ENCODE assay signal across 1 cellular context in the genomic region with DNA sequence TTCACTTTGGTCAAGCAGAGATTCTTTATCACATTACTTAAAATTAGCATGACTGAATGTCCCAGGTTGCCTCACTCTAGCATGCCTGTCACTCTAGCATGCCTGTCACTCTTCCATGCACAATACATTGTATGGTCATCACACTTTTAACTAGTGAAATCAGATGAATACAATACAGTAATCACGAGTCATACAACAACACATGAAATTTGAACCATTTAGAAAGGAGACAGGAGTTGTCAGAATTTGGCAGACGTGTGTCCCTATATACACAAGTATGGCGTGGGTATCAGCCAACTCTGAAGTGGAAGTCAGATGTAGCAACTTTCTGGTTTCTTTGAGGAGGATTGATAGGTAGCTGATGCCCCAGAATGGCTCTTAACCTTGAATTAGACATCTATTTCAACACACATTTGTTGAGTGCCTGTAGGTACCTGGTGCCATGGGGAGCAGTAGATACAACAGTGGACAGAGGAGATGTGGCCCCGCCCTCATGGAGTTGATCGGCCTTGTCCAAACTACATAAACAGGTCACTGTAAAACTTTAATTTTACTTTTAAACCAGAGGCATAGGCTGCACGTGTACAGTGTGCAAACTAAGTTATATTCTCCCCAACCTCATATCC.
A peak's percentile ranks its signal among the peaks of the same experiment; 100 is the strongest.
TF ChIP-seq lines count a peak whose summit lies in the region.

No MANE protein-coding gene starts in this region.

TF ChIP-seq in SK-N-SH, 30 proteins besides CTCF, POLR2A, EP300 and RAD21:
- TF ChIP-seq, protein P1, sequence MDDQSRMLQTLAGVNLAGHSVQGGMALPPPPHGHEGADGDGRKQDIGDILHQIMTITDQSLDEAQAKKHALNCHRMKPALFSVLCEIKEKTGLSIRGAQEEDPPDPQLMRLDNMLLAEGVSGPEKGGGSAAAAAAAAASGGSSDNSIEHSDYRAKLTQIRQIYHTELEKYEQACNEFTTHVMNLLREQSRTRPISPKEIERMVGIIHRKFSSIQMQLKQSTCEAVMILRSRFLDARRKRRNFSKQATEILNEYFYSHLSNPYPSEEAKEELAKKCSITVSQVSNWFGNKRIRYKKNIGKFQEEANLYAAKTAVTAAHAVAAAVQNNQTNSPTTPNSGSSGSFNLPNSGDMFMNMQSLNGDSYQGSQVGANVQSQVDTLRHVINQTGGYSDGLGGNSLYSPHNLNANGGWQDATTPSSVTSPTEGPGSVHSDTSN (IDR thresholded peaks at IDR 0.05): peak; percentile 39
- TF ChIP-seq, protein P2, sequence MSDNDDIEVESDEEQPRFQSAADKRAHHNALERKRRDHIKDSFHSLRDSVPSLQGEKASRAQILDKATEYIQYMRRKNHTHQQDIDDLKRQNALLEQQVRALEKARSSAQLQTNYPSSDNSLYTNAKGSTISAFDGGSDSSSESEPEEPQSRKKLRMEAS (IDR thresholded peaks at IDR 0.05; ENCODE audit: low read depth): no peak
TF ChIP-seq in SK-N-SH: peak in this region for 1.
